ENCODE assay signal across 19 cellular contexts in genomic region chr13:58955546-58956385, GRCh38.
DNase-seq lines count a peak whose midpoint lies in the region; ATAC-seq and TF ChIP-seq lines count a peak whose summit lies in the region.
"Had no signal": no experiment of that assay in that cellular context is flagged by ENCODE, and none has a peak within 500 bp of the region (broad histone marks: within the 10 kb centered on the region; RNA-seq: fewer than 3 reads in every experiment).

No MANE protein-coding gene starts in this region.

- H3K9me3 ChIP-seq in adrenal gland (replicated peaks in 1 of 3): no peaks in the 10 kb centered on the region
- H3K9me3 ChIP-seq in MG63: no peaks in the 10 kb centered on the region

- intact Hi-C loops in adrenal gland (cut with DNase I): no loop called here

- H3K27ac ChIP-seq in adrenal gland: no peak overlapping the region
- H3K27ac ChIP-seq: coronary artery, epithelial cell of prostate, skin epidermis, VCaP had no signal

- H3K27me3 ChIP-seq in adrenal gland (no peaks in the 10 kb centered on the region), MG63 (no peaks in the 10 kb centered on the region)

- no peak overlapping the region for H3K4me3 ChIP-seq in GM12865 (ENCODE audit: low read depth, low read length)
- H3K4me3 ChIP-seq in adrenal gland: no peak overlapping the region
- H3K4me3 ChIP-seq in MG63: no peak overlapping the region
- H3K4me3 ChIP-seq: coronary artery, skin epidermis had no signal

- H3K36me3 ChIP-seq in adrenal gland (replicated peaks in 1 of 2) (no peaks in the 10 kb centered on the region), MG63 (no peaks in the 10 kb centered on the region)

- DNase-seq in GM12865 (ENCODE audit: low read depth) (peak; percentile 66), adrenal gland (no peak), MG63 (no peak)
- DNase-seq in activated CD4-positive, alpha-beta T cell treated with anti-CD3 and anti-CD28 coated beads, Interleukin-2, amount 50 U/mL, for 1 hour: no peak
- DNase-seq: activated CD8-positive, alpha-beta memory T cell treated with anti-CD3 and anti-CD28 coated beads for 24 hours; activated effector memory CD4-positive, alpha-beta T cell treated with Interleukin-2 at 50 U/mL for 16 hours; Calu3; islet precursor cell; NCI-H187 treated with DMSO at 0.1 percent for 48 hours; NCI-H526 treated with DMSO at 0.1 percent for 48 hours; SW 1271 had no signal

- no peak for TF ChIP-seq POLR2A in adrenal gland (IDR thresholded peaks at IDR 0.05)

- ATAC-seq in GM19397 (IDR thresholded peaks at IDR 0.05; ENCODE audit: unreplicated experiment): peak; percentile 34
- peak; percentile 33 for ATAC-seq in HG02763 (IDR thresholded peaks at IDR 0.05; ENCODE audit: unreplicated experiment)
- ATAC-seq in HG03457 (IDR thresholded peaks at IDR 0.05; ENCODE audit: unreplicated experiment): peak; percentile 56
- ATAC-seq in HG03135 (IDR thresholded peaks at IDR 0.05; ENCODE audit: unreplicated experiment): no peak

- H3K4me1 ChIP-seq in adrenal gland (replicated peaks in 1 of 2): no peaks in the 10 kb centered on the region

- TF ChIP-seq CTCF in GM12865 (IDR thresholded peaks at IDR 0.05; ENCODE audit: insufficient read depth, low read depth, low read length, missing control alignments): no peak
- no peak for TF ChIP-seq CTCF in adrenal gland (IDR thresholded peaks at IDR 0.05)

- 71 to 79% (median 72%) methylated on average over 7 of the region's 7 CpGs for WGBS in adrenal gland, 4 donors
